ENCODE assay signal across 29 cellular contexts in the genomic region with DNA sequence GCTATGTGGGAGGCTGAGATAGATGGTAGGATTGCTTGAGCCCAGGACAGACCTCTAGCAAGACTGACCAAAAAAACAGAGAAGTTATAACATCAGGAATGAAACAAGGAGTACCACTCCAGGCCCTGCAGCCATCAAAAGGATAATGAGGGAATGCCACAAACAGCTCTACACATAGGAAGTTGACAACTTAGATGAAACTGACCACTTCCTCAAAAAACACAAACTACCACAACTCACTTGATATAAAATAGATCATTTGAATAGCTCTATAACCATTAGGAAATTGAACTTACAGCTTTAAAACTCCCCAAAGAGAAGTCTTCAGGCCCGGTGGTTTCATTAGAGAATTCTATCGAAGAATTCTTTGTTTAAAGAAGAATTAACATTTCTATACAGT. TPM values are rescaled to one million over a fixed set of nuclear protein-coding genes. Genes with fewer than 3 reads are reported as not detected.
DNase-seq lines count a peak whose midpoint lies in the region; ATAC-seq and TF ChIP-seq lines count a peak whose summit lies in the region.
"Had no signal": no experiment of that assay in that cellular context is flagged by ENCODE, and none has a peak within 500 bp of the region (broad histone marks: within the 10 kb centered on the region; RNA-seq: fewer than 3 reads in every experiment).

No MANE protein-coding gene starts in this region.

- H4K20me1 ChIP-seq in smooth muscle cell (ENCODE audit: low read depth): no peaks in the 10 kb centered on the region

- TF ChIP-seq CTCF in smooth muscle cell (IDR thresholded peaks at IDR 0.05; ENCODE audit: borderline replicate concordance, insufficient read depth, poor library complexity, severe bottlenecking): no peak
- TF ChIP-seq CTCF in spleen (IDR thresholded peaks at IDR 0.05 in 8 of 11, conservative IDR thresholded peaks at IDR 0.05 in 3 of 11): no peak

- H3K36me3 Mint-ChIP-seq in activated T-cell treated with anti-CD3 and anti-CD28 coated beads, Interleukin-2, amount 50 U/mL, for 24 hours (ENCODE audit: low read depth): peaks cover 88% of the 10 kb centered on the region
- peaks cover 53% of the 10 kb centered on the region for H3K36me3 Mint-ChIP-seq in dendritic cell treated with granulocyte-macrophage colony-stimulating factor and Interleukin-4, amounts not matched to agents 40 ng/mL and 50 ng/mL, for 4 days (ENCODE audit: low read depth)

- intact Hi-C loops in dendritic cell treated with granulocyte-macrophage colony-stimulating factor and Interleukin-4, amounts not matched to agents 40 ng/mL and 50 ng/mL, for 4 days (cut with micrococcal nuclease): no loop called here
- intact Hi-C loops in spleen (cut with DNase I; ENCODE audit: low total_unique reads): no loop called here

- H3K79me2 ChIP-seq in smooth muscle cell (ENCODE audit: low read depth): no peaks in the 10 kb centered on the region

- H3K27ac ChIP-seq in smooth muscle cell (ENCODE audit: low read depth): no peak overlapping the region
- peak overlapping the region in 1 of 8 donors; percentile 23 for H3K27ac ChIP-seq in spleen
- H3K27ac ChIP-seq: C4-2B, epithelial cell of prostate, psoas muscle, testis, vagina had no signal

- no peaks in the 10 kb centered on the region for H3K36me3 ChIP-seq in smooth muscle cell (ENCODE audit: low read depth)
- peaks cover 0 to 52% (median 20%) of the 10 kb centered on the region in 6 donors for H3K36me3 ChIP-seq in spleen

- no peaks in the 10 kb centered on the region for H3K4me1 Mint-ChIP-seq in activated T-cell treated with anti-CD3 and anti-CD28 coated beads, Interleukin-2, amount 50 U/mL, for 24 hours (ENCODE audit: low read depth)
- H3K4me1 Mint-ChIP-seq in dendritic cell treated with granulocyte-macrophage colony-stimulating factor and Interleukin-4, amounts not matched to agents 40 ng/mL and 50 ng/mL, for 4 days (ENCODE audit: low read depth): peaks cover 41% of the 10 kb centered on the region
- H3K4me1 Mint-ChIP-seq: activated naive CD8-positive, alpha-beta T cell treated with anti-CD3 and anti-CD28 coated beads, Interleukin-2, amount 50 U/mL, for 24 hours had no signal

- H3K9me3 ChIP-seq in smooth muscle cell (replicated peaks; ENCODE audit: low read depth) (no peaks in the 10 kb centered on the region), spleen (no peaks in the 10 kb centered on the region)
- H3K9me3 ChIP-seq: HAP-1, psoas muscle, testis, vagina had no signal

- no peaks in the 10 kb centered on the region for H3K27me3 Mint-ChIP-seq in activated T-cell treated with anti-CD3 and anti-CD28 coated beads, Interleukin-2, amount 50 U/mL, for 24 hours
- H3K27me3 Mint-ChIP-seq in dendritic cell treated with granulocyte-macrophage colony-stimulating factor and Interleukin-4, amounts not matched to agents 40 ng/mL and 50 ng/mL, for 4 days: no peaks in the 10 kb centered on the region
- H3K27me3 Mint-ChIP-seq: activated naive CD8-positive, alpha-beta T cell treated with anti-CD3 and anti-CD28 coated beads, Interleukin-2, amount 50 U/mL, for 24 hours had no signal

- H2AFZ ChIP-seq in smooth muscle cell (ENCODE audit: low read depth): no peak overlapping the region

- H3K4me3 Mint-ChIP-seq in activated T-cell treated with anti-CD3 and anti-CD28 coated beads, Interleukin-2, amount 50 U/mL, for 24 hours: no peak overlapping the region
- no peak overlapping the region for H3K4me3 Mint-ChIP-seq in dendritic cell treated with granulocyte-macrophage colony-stimulating factor and Interleukin-4, amounts not matched to agents 40 ng/mL and 50 ng/mL, for 4 days
- H3K4me3 Mint-ChIP-seq: activated naive CD8-positive, alpha-beta T cell treated with anti-CD3 and anti-CD28 coated beads, Interleukin-2, amount 50 U/mL, for 24 hours had no signal

- no peaks in the 10 kb centered on the region for H3K27me3 ChIP-seq in smooth muscle cell (ENCODE audit: low read depth)
- H3K27me3 ChIP-seq in spleen (replicated peaks in 1 of 7): no peaks in the 10 kb centered on the region
- H3K27me3 ChIP-seq: testis, vagina had no signal

- TF ChIP-seq POLR2A in spleen (IDR thresholded peaks at IDR 0.05): no peak

- no peak overlapping the region for H3K4me3 ChIP-seq in smooth muscle cell
- no peak overlapping the region for H3K4me3 ChIP-seq in spleen
- H3K4me3 ChIP-seq: HAP-1, psoas muscle, testis, vagina had no signal

- H3K4me1 ChIP-seq in smooth muscle cell (ENCODE audit: low read depth) (no peaks in the 10 kb centered on the region), spleen (peaks cover 0 to 11% (median 8%) of the 10 kb centered on the region in 6 donors)
- H3K4me1 ChIP-seq: psoas muscle, testis, vagina had no signal

- no peak overlapping the region for H3K9ac ChIP-seq in smooth muscle cell (ENCODE audit: low read depth)

- DNase-seq in activated T-cell treated with anti-CD3 and anti-CD28 coated beads, Interleukin-2, amount 50 U/mL, for 24 hours: no peak
- DNase-seq in activated T-cell treated with anti-CD3 and anti-CD28 coated beads, Interleukin-2, amount 50 U/mL, for 48 hours: no peak
- DNase-seq in NOMO-1 treated with dmso at 0.1 percent for 144 hours (lab: John Stamatoyannopoulos, UW; ENCODE audit: unreplicated experiment) (peak; percentile 15), NCI-H1694 (lab: John Stamatoyannopoulos, UW) (no peak), smooth muscle cell (lab: John Stamatoyannopoulos, UW; ENCODE audit: unreplicated experiment) (no peak), spleen (no peak)
- DNase-seq: activated CD8-positive, alpha-beta memory T cell treated with anti-CD3 and anti-CD28 coated beads, Interleukin-2, amount 50 U/mL, for 48 hours; activated effector memory CD4-positive, alpha-beta T cell treated with Interleukin-2 at 50 U/mL for 16 hours; activated naive CD8-positive, alpha-beta T cell treated with anti-CD3 and anti-CD28 coated beads, Interleukin-2, amount 50 U/mL, for 24 hours; EL; Karpas-422; mammary epithelial cell; NCI-H1092; NCI-H2029; NCI-H226; NCI-H748 treated with DMSO at 0.1 percent for 48 hours; OCI-M1; psoas muscle; stimulated activated naive CD4-positive, alpha-beta T cell; T-helper 1 cell; testis had no signal

- no peaks in the 10 kb centered on the region for H3F3A ChIP-seq in smooth muscle cell (ENCODE audit: low read depth)

- H3K9me3 Mint-ChIP-seq in activated T-cell treated with anti-CD3 and anti-CD28 coated beads, Interleukin-2, amount 50 U/mL, for 24 hours: no peaks in the 10 kb centered on the region
- H3K9me3 Mint-ChIP-seq in dendritic cell treated with granulocyte-macrophage colony-stimulating factor and Interleukin-4, amounts not matched to agents 40 ng/mL and 50 ng/mL, for 4 days: no peaks in the 10 kb centered on the region
- H3K9me3 Mint-ChIP-seq: activated naive CD8-positive, alpha-beta T cell treated with anti-CD3 and anti-CD28 coated beads, Interleukin-2, amount 50 U/mL, for 24 hours had no signal

- no peak overlapping the region for H3K4me2 ChIP-seq in smooth muscle cell

- peak overlapping the region; percentile 22 for H3K27ac Mint-ChIP-seq in activated T-cell treated with anti-CD3 and anti-CD28 coated beads, Interleukin-2, amount 50 U/mL, for 24 hours
- peak overlapping the region; percentile 62 for H3K27ac Mint-ChIP-seq in dendritic cell treated with granulocyte-macrophage colony-stimulating factor and Interleukin-4, amounts not matched to agents 40 ng/mL and 50 ng/mL, for 4 days
- H3K27ac Mint-ChIP-seq: activated naive CD8-positive, alpha-beta T cell treated with anti-CD3 and anti-CD28 coated beads, Interleukin-2, amount 50 U/mL, for 24 hours had no signal

- 97% methylated on average over 2 of the region's 2 CpGs for WGBS in smooth muscle cell (ENCODE audit: low lambda C conversion rate)
- 56 to 64% (median 62%) methylated on average over 2 of the region's 2 CpGs for WGBS in spleen, 5 donors

- ATAC-seq in GM21515 (IDR thresholded peaks at IDR 0.05; ENCODE audit: unreplicated experiment): no peak
- ATAC-seq: activated naive CD8-positive, alpha-beta T cell treated with anti-CD3 and anti-CD28 coated beads, Interleukin-2, amount 50 U/mL, for 24 hours; psoas muscle; Right ventricle myocardium inferior had no signal

RNA-seq across cellular contexts. Expression of a gene that starts 12.9 kb away (rescaled TPM):
- total RNA-seq in smooth muscle cell: 0.04 and 0.31 TPM in 2 replicates
- 0.71 TPM in 1 of 2 replicates, not detected in the other for polyA plus RNA-seq in smooth muscle cell
- 1 to 10 TPM in 4 of 7 donors, under 1 TPM in 3; 0.65 to 5.1 (median 1.5) TPM for total RNA-seq in spleen
- polyA plus RNA-seq in spleen: 1 to 10 TPM; 1.3 to 6.2 (median 3.8) TPM
- total RNA-seq: Right ventricle myocardium inferior had no signal
- polyA plus RNA-seq: mammary epithelial cell had no signal

RNA-seq across cellular contexts. Expression of a gene that starts 26.4 kb away (rescaled TPM):
- total RNA-seq in smooth muscle cell: 12.9 and 13.4 TPM in 2 replicates
- 7.6 and 10.0 TPM in 2 replicates for polyA plus RNA-seq in smooth muscle cell
- total RNA-seq in spleen: 10 to 100 TPM; 13.5 to 22.7 (median 17.5) TPM
- 1 to 10 TPM; 5.8 to 10.0 (median 6.7) TPM for polyA plus RNA-seq in spleen

RNA-seq across cellular contexts. Expression of a gene that starts 51.3 kb away (rescaled TPM):
- total RNA-seq in smooth muscle cell (0.31 and 0.36 TPM in 2 replicates), spleen (under 1 TPM in 5 of 7 donors, not detected in 2; 0.15 to 0.85 (median 0.23) TPM)
- polyA plus RNA-seq in smooth muscle cell (0.17 TPM in 1 of 2 replicates, not detected in the other), spleen (under 1 TPM; 0.09 to 0.29 (median 0.22) TPM)
- total RNA-seq: cerebellum had no signal
